ENCODE assay signal across 8 cellular contexts in the genomic region with DNA sequence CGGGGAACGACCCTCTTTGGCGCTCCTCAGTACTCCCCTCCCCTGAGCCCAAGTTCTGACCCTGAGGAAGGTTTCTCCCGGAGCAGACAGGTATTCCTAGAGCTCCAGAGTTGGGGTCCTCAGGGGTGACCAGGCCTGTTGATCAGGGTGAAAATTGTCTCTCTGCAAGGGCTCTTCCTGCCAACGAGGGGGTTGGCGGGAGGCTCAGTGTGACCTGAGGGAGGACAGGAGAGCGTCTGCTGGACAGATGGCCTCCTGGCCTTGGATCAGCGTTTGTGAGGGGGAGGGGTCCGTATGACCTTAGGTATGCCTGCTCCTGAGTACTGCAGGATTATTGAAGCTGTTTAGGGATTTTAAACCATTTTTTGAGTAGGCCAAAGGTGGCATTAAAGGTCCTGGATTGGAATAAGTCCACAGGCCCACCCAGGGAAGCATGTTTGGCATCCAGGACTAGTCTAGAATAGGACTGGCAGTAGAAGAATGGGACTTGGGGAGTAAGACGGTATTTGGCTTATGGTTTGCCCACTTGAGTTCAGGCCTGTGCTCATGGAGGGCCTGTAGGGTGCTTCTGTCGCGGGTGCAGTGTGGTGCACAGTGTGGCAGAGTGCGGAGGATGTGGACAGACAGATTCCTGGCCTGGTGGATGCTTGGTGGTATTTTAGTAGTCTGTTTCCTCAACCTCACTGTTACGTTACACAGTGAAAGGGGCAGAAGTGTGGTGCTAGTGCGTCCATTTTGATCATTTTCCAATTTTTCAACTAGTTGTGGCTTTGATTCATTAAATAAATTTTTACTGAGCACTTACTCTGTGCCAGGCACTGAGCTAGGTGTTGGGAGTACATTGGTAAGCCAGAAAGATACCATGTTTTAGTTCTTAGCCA.
DNase-seq lines count a peak whose midpoint lies in the region; ATAC-seq, FAIRE-seq and TF ChIP-seq lines count a peak whose summit lies in the region.

No MANE protein-coding gene starts in this region.

- peaks cover 56% of the 10 kb centered on the region for H3K79me2 ChIP-seq in SU-DHL-6 (ENCODE audit: insufficient read depth, low read length)

- H3K27me3 ChIP-seq in SU-DHL-6 (ENCODE audit: low read length): no peaks in the 10 kb centered on the region

- peak; percentile 64 for FAIRE-seq in GM18507 (lab: Jason Lieb, UNC)

- no peak for DNase-seq in GM18507 (ENCODE audit: extremely low spot score, insufficient read length, low read depth)
- DNase-seq in astrocyte of the spinal cord (ENCODE audit: low read depth, low spot score): no peak
- peak; percentile 63 for DNase-seq in stimulated activated CD4-positive, alpha-beta T cell treated with anti-CD3 and anti-CD28 coated beads, Interleukin-15, amount 100 ng/mL, for 24 hours
- DNase-seq in GOT3 (lab: John Stamatoyannopoulos, UW): no peak

- no peak for TF ChIP-seq CTCF in SU-DHL-6 (IDR thresholded peaks at IDR 0.05; ENCODE audit: insufficient read depth, low read length, poor library complexity, severe bottlenecking)
- no peak for TF ChIP-seq CTCF in astrocyte of the spinal cord (IDR thresholded peaks at IDR 0.05; ENCODE audit: low read depth, low read length)

- H3K9me2 ChIP-seq in SU-DHL-6 (replicated peaks; ENCODE audit: insufficient read depth, low read length): no peaks in the 10 kb centered on the region

- peak overlapping the region; percentile 85 for H3K4me3 ChIP-seq in SU-DHL-6 (ENCODE audit: insufficient read depth, low read length, poor library complexity, severe bottlenecking)
- H3K4me3 ChIP-seq in astrocyte of the spinal cord (ENCODE audit: low read depth, low read length): peak overlapping the region; percentile 87
- H3K4me3 ChIP-seq in iPS-18c (ENCODE audit: insufficient read depth, low read depth, low read length): peak overlapping the region; percentile 83

- H3K9ac ChIP-seq in SU-DHL-6 (ENCODE audit: low read length): peak overlapping the region; percentile 81

- no peaks in the 10 kb centered on the region for H3K36me3 ChIP-seq in SU-DHL-6 (ENCODE audit: low read length)

- peak overlapping the region; percentile 71 for H3K4me2 ChIP-seq in SU-DHL-6 (ENCODE audit: low read depth, low read length, poor library complexity, severe bottlenecking)

- ATAC-seq in HG03571 (IDR thresholded peaks at IDR 0.05; ENCODE audit: unreplicated experiment) (peak; percentile 11), HG02852 (IDR thresholded peaks at IDR 0.05; ENCODE audit: unreplicated experiment) (no peak)

- peak overlapping the region; percentile 75 for H3K27ac ChIP-seq in SU-DHL-6 (ENCODE audit: low read depth, low read length)

- peak overlapping the region; percentile 29 for H2AFZ ChIP-seq in SU-DHL-6 (ENCODE audit: low read depth, low read length, severe bottlenecking)

- in situ Hi-C loops in astrocyte of the spinal cord (cut with HindIII; ENCODE audit: low sequenced_read_pairs): no loop called here

- H3K9me3 ChIP-seq in SU-DHL-6 (ENCODE audit: insufficient read depth, low read length) (no peaks in the 10 kb centered on the region), iPS-18c (ENCODE audit: control insufficient read depth, insufficient read depth, low read length) (no peaks in the 10 kb centered on the region)

- H3F3A ChIP-seq in SU-DHL-6 (ENCODE audit: insufficient read depth): peaks cover 12% of the 10 kb centered on the region

- H4K20me1 ChIP-seq in SU-DHL-6 (ENCODE audit: low read depth, low read length): peaks cover 11% of the 10 kb centered on the region
